In genomic region chr7:128860158-128861073, GRCh38 we compare ENCODE assay signal across 1 cellular context.
TF ChIP-seq lines count a peak whose summit lies in the region.

No MANE protein-coding gene starts in this region.

TF ChIP-seq in HEK293, 187 proteins besides CTCF, POLR2A, EP300 and RAD21 (continued from another document):
- no peak for TF ChIP-seq ZNF311 (tag by site-specific recombination; IDR thresholded peaks at IDR 0.05; ENCODE audit: borderline replicate concordance)
- TF ChIP-seq ZIC2 (tag by site-specific recombination; IDR thresholded peaks at IDR 0.05), result no peak
- 0 out of 2 replicates have a peak, but pooled peaks have one; percentile 11 for TF ChIP-seq ZNF600 (tag by site-specific recombination; IDR thresholded peaks at IDR 0.05)
- no peak for TF ChIP-seq SP7 (tag by site-specific recombination; IDR thresholded peaks at IDR 0.05)
